ENCODE assay signal across 15 cellular contexts in genomic region chr14:22426711-22427110, GRCh38.
DNase-seq lines count a peak whose midpoint lies in the region; ATAC-seq and TF ChIP-seq lines count a peak whose summit lies in the region.
"Had no signal": no experiment of that assay in that cellular context is flagged by ENCODE, and none has a peak within 500 bp of the region (broad histone marks: within the 10 kb centered on the region; RNA-seq: fewer than 3 reads in every experiment).

No MANE protein-coding gene starts in this region.

- H4K91ac ChIP-seq in mesenchymal stem cell (ENCODE audit: low read length) (no peak overlapping the region), trophoblast cell (ENCODE audit: low read depth, low read length) (no peak overlapping the region)

- H3K79me2 ChIP-seq in trophoblast cell (ENCODE audit: control insufficient read depth, insufficient read depth, low read length, poor library complexity), result no peaks in the 10 kb centered on the region
- H3K79me2 ChIP-seq in MM.1S (ENCODE audit: low read length), result no peaks in the 10 kb centered on the region

- DNase-seq in OCI-M1 (lab: John Stamatoyannopoulos, UW) (peak; percentile 12), mesenchymal stem cell (no peak), trophoblast cell (no peak), heart right ventricle (no peak), MM.1S (no peak)
- DNase-seq: BE2C; Caco-2; CD8-positive, alpha-beta memory T cell; DND-41; GF-D8; GOT3; H9 had no signal

- H3K79me1 ChIP-seq in mesenchymal stem cell (replicated peaks; ENCODE audit: low read length, poor library complexity, severe bottlenecking), result no peaks in the 10 kb centered on the region
- peaks cover 2% of the 10 kb centered on the region for H3K79me1 ChIP-seq in trophoblast cell (ENCODE audit: low read length)

- H4K20me1 ChIP-seq in MM.1S (ENCODE audit: insufficient read depth, low read length), result no peaks in the 10 kb centered on the region

- H3K4me2 ChIP-seq in mesenchymal stem cell (ENCODE audit: low read length, poor library complexity, severe bottlenecking), result no peak overlapping the region
- H3K4me2 ChIP-seq in trophoblast cell (ENCODE audit: low read length), result no peak overlapping the region
- H3K4me2 ChIP-seq in MM.1S (ENCODE audit: low read depth, low read length), result no peak overlapping the region

- H4K12ac ChIP-seq in trophoblast cell (ENCODE audit: low read depth, low read length), result no peak overlapping the region

- no peaks in the 10 kb centered on the region for H3K9me3 ChIP-seq in KOPT-K1 (ENCODE audit: insufficient read depth, low read length, poor library complexity, severe bottlenecking)
- H3K9me3 ChIP-seq in mesenchymal stem cell (ENCODE audit: control insufficient read depth, low read length), result no peaks in the 10 kb centered on the region
- no peaks in the 10 kb centered on the region for H3K9me3 ChIP-seq in trophoblast cell (ENCODE audit: insufficient read depth, low read depth, low read length)
- no peaks in the 10 kb centered on the region for H3K9me3 ChIP-seq in heart right ventricle
- no peaks in the 10 kb centered on the region for H3K9me3 ChIP-seq in MM.1S (replicated peaks; ENCODE audit: insufficient read depth, low read length)
- H3K9me3 ChIP-seq: BE2C, Caco-2 had no signal

- intact Hi-C loops in heart right ventricle (cut with DNase I), result no loop called here

- H3K36me3 ChIP-seq in KOPT-K1 (ENCODE audit: insufficient read depth, low read length) (peaks cover 88% of the 10 kb centered on the region), mesenchymal stem cell (ENCODE audit: control insufficient read depth in 1 of 2, insufficient read depth in 2 of 2, low read depth in 1 of 2, low read length in 2 of 2) (no peaks in the 10 kb centered on the region), trophoblast cell (ENCODE audit: control insufficient read depth in 1 of 2, insufficient read depth in 2 of 2, low read length in 2 of 2) (no peaks in the 10 kb centered on the region), heart right ventricle (no peaks in the 10 kb centered on the region), MM.1S (replicated peaks; ENCODE audit: insufficient read depth, low read length) (no peaks in the 10 kb centered on the region)
- H3K36me3 ChIP-seq: BE2C had no signal

- H2BK120ac ChIP-seq in mesenchymal stem cell (ENCODE audit: low read depth, low read length) (peak overlapping the region; percentile 65), trophoblast cell (ENCODE audit: insufficient read depth, low read length, poor library complexity) (no peak overlapping the region)

- H2AK5ac ChIP-seq in mesenchymal stem cell (ENCODE audit: low read length, severe bottlenecking), result no peak overlapping the region
- H2AK5ac ChIP-seq in trophoblast cell (ENCODE audit: low read length), result no peak overlapping the region

- H2BK15ac ChIP-seq in mesenchymal stem cell (ENCODE audit: low read depth, poor library complexity, severe bottlenecking), result no peak overlapping the region

- WGBS in mesenchymal stem cell, result 68% methylated on average over 4 of the region's 7 CpGs
- no CpG with 5 or more reads among the region's 7 CpGs for WGBS in trophoblast cell (ENCODE audit: extremely low coverage, insufficient coverage, insufficient read length)
- WGBS in heart right ventricle, 2 donors, result 80 to 90% methylated on average over 7 of the region's 7 CpGs

- H3K9ac ChIP-seq in mesenchymal stem cell (ENCODE audit: low read length) (no peak overlapping the region), trophoblast cell (ENCODE audit: low read length) (no peak overlapping the region), MM.1S (ENCODE audit: low read length) (no peak overlapping the region)

- no peaks in the 10 kb centered on the region for H3F3A ChIP-seq in MM.1S (ENCODE audit: insufficient read depth, low read length)

- H2AFZ ChIP-seq in mesenchymal stem cell (ENCODE audit: low read depth, low read length) (no peak overlapping the region), trophoblast cell (ENCODE audit: insufficient read depth, low read length, poor library complexity) (no peak overlapping the region), MM.1S (ENCODE audit: low read length) (no peak overlapping the region)

- H2BK5ac ChIP-seq in mesenchymal stem cell (ENCODE audit: low read depth, low read length, poor library complexity, severe bottlenecking) (no peak overlapping the region), trophoblast cell (ENCODE audit: low read depth, low read length, poor library complexity) (no peak overlapping the region)

- H3K14ac ChIP-seq in mesenchymal stem cell (ENCODE audit: low read length in 2 of 2) (no peak overlapping the region), trophoblast cell (ENCODE audit: low read length) (no peak overlapping the region)

- H3K27me3 ChIP-seq in mesenchymal stem cell (ENCODE audit: control insufficient read depth in 1 of 2, insufficient read depth in 1 of 2, low read length in 2 of 2) (peaks cover 0 to 54% of the 10 kb centered on the region in 2 experiments), trophoblast cell (ENCODE audit: insufficient read depth, low read length) (no peaks in the 10 kb centered on the region), heart right ventricle (no peaks in the 10 kb centered on the region), MM.1S (replicated peaks; ENCODE audit: insufficient read depth, low read length) (no peaks in the 10 kb centered on the region)
- H3K27me3 ChIP-seq: BE2C had no signal

- ATAC-seq in HG02678 (IDR thresholded peaks at IDR 0.05; ENCODE audit: unreplicated experiment) (no peak), heart right ventricle (no peak)

- H3K27ac ChIP-seq in KOPT-K1 (ENCODE audit: low read depth, low read length, poor library complexity, severe bottlenecking), result peak overlapping the region; percentile 100
- no peak overlapping the region for H3K27ac ChIP-seq in mesenchymal stem cell (ENCODE audit: low read length, poor library complexity, severe bottlenecking)
- no peak overlapping the region for H3K27ac ChIP-seq in trophoblast cell (ENCODE audit: low read depth, low read length)
- no peak overlapping the region for H3K27ac ChIP-seq in heart right ventricle
- no peak overlapping the region for H3K27ac ChIP-seq in MM.1S (ENCODE audit: low read length)
- H3K27ac ChIP-seq: C4-2B had no signal

- H4K8ac ChIP-seq in mesenchymal stem cell (ENCODE audit: low read length) (no peak overlapping the region), trophoblast cell (ENCODE audit: low read depth, low read length) (no peak overlapping the region)

- H3K18ac ChIP-seq in mesenchymal stem cell (ENCODE audit: low read depth in 1 of 2, low read length in 2 of 2) (peak overlapping the region; percentile 14 to 90), trophoblast cell (ENCODE audit: low read length) (no peak overlapping the region)

- no peaks in the 10 kb centered on the region for H3K9me2 ChIP-seq in MM.1S (replicated peaks; ENCODE audit: insufficient read depth, low read length)

- TF ChIP-seq CTCF in heart right ventricle (IDR thresholded peaks at IDR 0.05) (no peak), MM.1S (IDR thresholded peaks at IDR 0.05; ENCODE audit: low read length) (no peak)

- no peak overlapping the region for H3K23ac ChIP-seq in mesenchymal stem cell (ENCODE audit: low read length in 2 of 2)
- no peak overlapping the region for H3K23ac ChIP-seq in trophoblast cell (ENCODE audit: low read length)

- peaks cover 6% of the 10 kb centered on the region for H3K4me1 ChIP-seq in mesenchymal stem cell (ENCODE audit: control insufficient read depth, insufficient read depth, low read depth, low read length)
- H3K4me1 ChIP-seq in trophoblast cell (ENCODE audit: control insufficient read depth in 1 of 2, insufficient read depth in 2 of 2, low read length in 2 of 2), result peaks cover 10 to 11% of the 10 kb centered on the region in 2 experiments
- peaks cover 4 to 35% (median 17%) of the 10 kb centered on the region in 9 donors for H3K4me1 ChIP-seq in heart right ventricle
- no peaks in the 10 kb centered on the region for H3K4me1 ChIP-seq in MM.1S (ENCODE audit: low read length)
- H3K4me1 ChIP-seq: BE2C had no signal

- H2BK12ac ChIP-seq in mesenchymal stem cell (ENCODE audit: low read length in 2 of 2) (peak overlapping the region; percentile 34 to 99), trophoblast cell (ENCODE audit: low read length) (peak overlapping the region; percentile 3)

- H3K4me3 ChIP-seq in mesenchymal stem cell (ENCODE audit: insufficient read depth in 1 of 2, low read depth in 1 of 2, low read length in 2 of 2), result no peak overlapping the region
- no peak overlapping the region for H3K4me3 ChIP-seq in trophoblast cell (ENCODE audit: low read depth, low read length)
- H3K4me3 ChIP-seq in heart right ventricle, result no peak overlapping the region
- H3K4me3 ChIP-seq in MM.1S (ENCODE audit: low read length), result no peak overlapping the region

- H3K4ac ChIP-seq in mesenchymal stem cell (ENCODE audit: low read depth in 1 of 2, low read length in 2 of 2), result peak overlapping the region; percentile 15 to 71
- H3K4ac ChIP-seq in trophoblast cell (ENCODE audit: low read depth, low read length), result no peak overlapping the region
